8 cellular contexts compared by ENCODE assay signal in genomic region chr7:154913645-154914579, GRCh38.
DNase-seq lines count a peak whose midpoint lies in the region; ATAC-seq and TF ChIP-seq lines count a peak whose summit lies in the region.

No MANE protein-coding gene starts in this region.

- peak; percentile 96 for ATAC-seq in GM19035 (IDR thresholded peaks at IDR 0.05; ENCODE audit: unreplicated experiment)
- ATAC-seq in HG03280 (IDR thresholded peaks at IDR 0.05; ENCODE audit: unreplicated experiment) = peak; percentile 98

- no peaks in the 10 kb centered on the region for H3K27me3 ChIP-seq in BE2C

- TF ChIP-seq CTCF in BE2C (IDR thresholded peaks at IDR 0.05; ENCODE audit: low read depth, low read length) = peak; percentile 94

- no peak overlapping the region for H3K4me3 ChIP-seq in BE2C (ENCODE audit: low read depth, low read length)

- H3K4me1 ChIP-seq in BE2C = no peaks in the 10 kb centered on the region

- DNase-seq in BE2C (peak; percentile 90), NCI-H748 (lab: John Stamatoyannopoulos, UW; ENCODE audit: unreplicated experiment) (peak; percentile 71), medulla oblongata (ENCODE audit: extremely low spot score) (peak; percentile 91)
- peak; percentile 72 to 82 for DNase-seq in activated CD8-positive, alpha-beta memory T cell treated with anti-CD3 and anti-CD28 coated beads for 1 hour (ENCODE audit: extremely low read depth in 1 of 2, low read depth in 1 of 2)
- peak; percentile 87 for DNase-seq in effector CD4-positive, alpha-beta T cell
- peak; percentile 65 for DNase-seq in stimulated activated CD8-positive, alpha-beta memory T cell treated with anti-CD3 and anti-CD28 coated beads, Interleukin-12 subunit alpha, Interleukin-12 subunit beta, amount 100 ng/mL, for 24 hours (ENCODE audit: extremely low read depth)

- H3K9me3 ChIP-seq in BE2C = peaks cover 3% of the 10 kb centered on the region

- H3K36me3 ChIP-seq in BE2C = no peaks in the 10 kb centered on the region
